ENCODE assay signal across 26 cellular contexts in genomic region chr2:132646805-132647115, GRCh38. TPM values are rescaled to one million over a fixed set of nuclear protein-coding genes. Genes with fewer than 3 reads are reported as not detected.
"Had no signal": no experiment of that assay in that cellular context is flagged by ENCODE, and none has a peak within 500 bp of the region (broad histone marks: within the 10 kb centered on the region; RNA-seq: fewer than 3 reads in every experiment).

No MANE protein-coding gene starts in this region.

- H3K4me2 ChIP-seq: smooth muscle cell had no signal

- H3K36me3 ChIP-seq: colonic mucosa, esophagus muscularis mucosa, gastroesophageal sphincter, heart right ventricle, left lung, neural progenitor cell, prostate gland, right atrium auricular region, suprapubic skin, transverse colon had no signal

- H3K9ac ChIP-seq: neural progenitor cell had no signal

- DNase-seq: colonic mucosa; dermis blood vessel endothelial cell; effector memory CD4-positive, alpha-beta T cell; foreskin keratinocyte; glutamatergic neuron; heart right ventricle; hippocampal formation; left cardiac atrium; left lung; mammary epithelial cell; midbrain; naive thymus-derived CD4-positive, alpha-beta T cell; stimulated activated CD4-positive, alpha-beta T cell treated with anti-CD3 and anti-CD28 coated beads, Interleukin-12 subunit alpha, Interleukin-12 subunit beta, amount 100 ng/mL, for 4 hours; stimulated activated CD4-positive, alpha-beta T cell treated with anti-CD3 and anti-CD28 coated beads, Interleukin-1b, Interleukin-23, amount 100 ng/mL, for 48 hours; stimulated activated CD4-positive, alpha-beta T cell treated with anti-CD3 and anti-CD28 coated beads, Interleukin-4, amount 100 ng/mL, for 1 hour; stimulated activated CD8-positive, alpha-beta memory T cell treated with anti-CD3 and anti-CD28 coated beads, Interleukin-4, amount 100 ng/mL, for 48 hours; stimulated activated naive CD4-positive, alpha-beta T cell; stimulated activated naive CD8-positive, alpha-beta T cell treated with anti-CD3 and anti-CD28 coated beads, Interleukin-15, amount 100 ng/mL, for 72 hours; transverse colon had no signal

- H2AFZ ChIP-seq: neural progenitor cell had no signal

- H3K27ac ChIP-seq: colonic mucosa, esophagus muscularis mucosa, foreskin keratinocyte, gastroesophageal sphincter, heart right ventricle, left lung, neural progenitor cell, prostate gland, right atrium auricular region, suprapubic skin, transverse colon had no signal

- ATAC-seq: foreskin keratinocyte; gastroesophageal sphincter; heart right ventricle; left cardiac atrium; left lung; stimulated activated naive CD8-positive, alpha-beta T cell treated with anti-CD3 and anti-CD28 coated beads, Interleukin-15, amount 100 ng/mL, for 72 hours had no signal

- H3K4me1 ChIP-seq: colonic mucosa, esophagus muscularis mucosa, foreskin keratinocyte, gastroesophageal sphincter, heart right ventricle, left lung, prostate gland, right atrium auricular region, suprapubic skin, transverse colon had no signal

- H3K27me3 ChIP-seq: colonic mucosa, foreskin keratinocyte, left lung, neural progenitor cell, right atrium auricular region, transverse colon had no signal

- H3K9me3 ChIP-seq: colonic mucosa, esophagus muscularis mucosa, gastroesophageal sphincter, heart right ventricle, left lung, prostate gland, right atrium auricular region, suprapubic skin, transverse colon had no signal

- H3K4me3 ChIP-seq: colonic mucosa, esophagus muscularis mucosa, gastroesophageal sphincter, heart right ventricle, left lung, neural progenitor cell, prostate gland, right atrium auricular region, smooth muscle cell, suprapubic skin, transverse colon had no signal

RNA-seq across cellular contexts. Expression of gene LYPD1, which starts 23.2 kb away (rescaled TPM):
- total RNA-seq: foreskin keratinocyte; mammary epithelial cell; naive thymus-derived CD4-positive, alpha-beta T cell had no signal
- polyA plus RNA-seq: mammary epithelial cell; naive thymus-derived CD4-positive, alpha-beta T cell had no signal
